In the genomic region with DNA sequence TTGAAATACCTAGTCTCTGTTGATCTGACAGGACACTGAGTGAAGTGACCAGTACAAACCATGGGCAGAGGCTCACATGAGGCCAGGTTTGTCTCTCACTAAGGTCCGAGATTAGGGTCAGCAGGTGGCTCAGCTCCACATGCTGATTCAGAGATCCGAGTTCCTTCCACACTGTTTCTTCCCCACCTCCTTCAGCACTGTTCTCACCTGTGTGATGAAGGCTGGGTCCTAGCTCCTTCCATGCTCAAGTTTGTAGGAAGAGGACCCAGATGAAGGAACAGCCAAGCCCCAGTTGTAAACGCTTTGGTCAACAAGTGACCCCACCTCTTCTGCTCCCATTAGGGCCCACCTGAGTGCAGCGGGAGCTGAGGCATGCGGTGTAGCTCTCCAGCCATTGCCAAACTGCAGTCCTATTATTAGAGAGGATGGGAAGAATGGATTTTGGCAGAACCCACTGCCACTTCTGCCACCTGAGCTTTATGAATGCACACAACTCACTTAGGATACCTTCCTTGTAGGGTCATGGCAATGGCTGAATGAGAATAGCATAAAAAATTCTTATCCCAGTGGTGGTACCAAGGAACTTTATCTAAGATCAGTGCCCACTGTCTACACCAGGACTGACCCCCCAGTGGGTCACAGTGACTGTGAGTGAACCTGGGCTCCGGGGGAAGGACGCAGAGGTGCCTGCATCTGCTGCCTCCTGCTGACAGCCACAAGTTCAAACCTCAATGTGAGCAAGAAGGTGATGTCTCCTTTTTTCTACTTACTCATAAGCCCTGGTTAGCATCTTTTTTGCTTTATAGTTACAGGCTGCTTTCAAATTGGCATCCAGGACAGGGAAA, we compare ENCODE assay signal across 25 cellular contexts.
DNase-seq lines count a peak whose midpoint lies in the region; ATAC-seq and TF ChIP-seq lines count a peak whose summit lies in the region.
"Had no signal": no experiment of that assay in that cellular context is flagged by ENCODE, and none has a peak within 500 bp of the region (broad histone marks: within the 10 kb centered on the region; RNA-seq: fewer than 3 reads in every experiment).

No MANE protein-coding gene starts in this region.

- H3K27me3 Mint-ChIP-seq in neural crest cell (ENCODE audit: low read depth) = no peaks in the 10 kb centered on the region
- H3K27me3 Mint-ChIP-seq: activated T-cell treated with anti-CD3 and anti-CD28 coated beads, Interleukin-2, amount 50 U/mL, for 24 hours had no signal

- no peak for DNase-seq in Right ventricle myocardium superior
- no peak for DNase-seq in heart right ventricle
- DNase-seq in ecto neural progenitor cell (ENCODE audit: low spot score) = peak; percentile 34
- no peak for DNase-seq in neural crest cell (ENCODE audit: low read depth, low spot score)
- no peak for DNase-seq in amygdala (lab: John Stamatoyannopoulos, UW)
- DNase-seq in NCI-H82 (lab: John Stamatoyannopoulos, UW) = no peak
- no peak for DNase-seq in AG08395 (ENCODE audit: low spot score)
- DNase-seq: activated CD4-positive, alpha-beta T cell treated with anti-CD3 and anti-CD28 coated beads, Interleukin-2, amount 10 ng/mL, durations not matched to agents 7 days and 5 days; activated naive CD4-positive, alpha-beta T cell treated with anti-CD3 and anti-CD28 coated beads for 36 hours; activated T-cell treated with anti-CD3 and anti-CD28 coated beads, Interleukin-2, amount 50 U/mL, for 24 hours; Caco-2; effector CD8-positive, alpha-beta T cell; EL; esophagus squamous epithelium; left ventricle myocardium inferior; NCI-H187 treated with DMSO at 0.1 percent for 48 hours; NCI-H345; nephron progenitor cell; PC-9; stimulated activated CD4-positive, alpha-beta T cell treated with anti-CD3 and anti-CD28 coated beads, Interleukin-4, amount 100 ng/mL, for 4 hours; T-helper 1 cell had no signal

- intact Hi-C loops in Right ventricle myocardium superior (cut with DNase I) = no loop called here
- intact Hi-C loops in heart right ventricle (cut with DNase I) = no loop called here

- H3K27ac ChIP-seq in heart right ventricle = no peak overlapping the region
- H3K27ac ChIP-seq: A549, esophagus squamous epithelium, left ventricle myocardium inferior, PC-9 had no signal

- H3K36me3 ChIP-seq in heart right ventricle = no peaks in the 10 kb centered on the region
- H3K36me3 ChIP-seq: esophagus squamous epithelium, left ventricle myocardium inferior had no signal

- no peak overlapping the region for H3K4me3 ChIP-seq in heart right ventricle
- H3K4me3 ChIP-seq: A549, esophagus squamous epithelium, K562, left ventricle myocardium inferior, PC-9 had no signal

- peaks cover 0 to 8% (median 0%) of the 10 kb centered on the region in 7 donors for H3K27me3 ChIP-seq in heart right ventricle
- H3K27me3 ChIP-seq: esophagus squamous epithelium had no signal

- H3K4me1 ChIP-seq in heart right ventricle = peaks cover 0 to 17% (median 0%) of the 10 kb centered on the region in 9 donors
- H3K4me1 ChIP-seq: A549, Caco-2, esophagus squamous epithelium, left ventricle myocardium inferior had no signal

- WGBS in heart right ventricle, 2 donors = 82 to 89% methylated on average over 7 of the region's 7 CpGs

- no peaks in the 10 kb centered on the region for H3K9me3 Mint-ChIP-seq in neural crest cell
- H3K9me3 Mint-ChIP-seq: activated CD4-positive, alpha-beta T cell treated with anti-CD3 and anti-CD28 coated beads, Interleukin-2, amount 10 ng/mL, durations not matched to agents 7 days and 5 days; activated naive CD4-positive, alpha-beta T cell treated with anti-CD3 and anti-CD28 coated beads for 36 hours; activated T-cell treated with anti-CD3 and anti-CD28 coated beads, Interleukin-2, amount 50 U/mL, for 24 hours; central memory CD8-positive, alpha-beta T cell; nephron progenitor cell had no signal

- no peaks in the 10 kb centered on the region for H3K36me3 Mint-ChIP-seq in neural crest cell (ENCODE audit: low read depth)

- H3K9me3 ChIP-seq in heart right ventricle = no peaks in the 10 kb centered on the region
- H3K9me3 ChIP-seq: A549, Caco-2, esophagus squamous epithelium, left ventricle myocardium inferior had no signal

- TF ChIP-seq CTCF in heart right ventricle (IDR thresholded peaks at IDR 0.05) = no peak
- TF ChIP-seq CTCF in neural crest cell (conservative IDR thresholded peaks at IDR 0.05) = no peak

- ATAC-seq in Right ventricle myocardium superior (ENCODE audit: poor library complexity) = peak; percentile 36
- ATAC-seq in heart right ventricle = no peak
- no peak for ATAC-seq in SK-N-SH treated with all-trans-retinoic acid at 6 μM for 48 hours
- ATAC-seq: A549, K562 had no signal

- H3K4me3 Mint-ChIP-seq in neural crest cell = peak overlapping the region; percentile 44
- H3K4me3 Mint-ChIP-seq: activated CD4-positive, alpha-beta T cell treated with anti-CD3 and anti-CD28 coated beads, Interleukin-2, amount 10 ng/mL, durations not matched to agents 7 days and 5 days; activated naive CD4-positive, alpha-beta T cell treated with anti-CD3 and anti-CD28 coated beads for 36 hours; activated T-cell treated with anti-CD3 and anti-CD28 coated beads, Interleukin-2, amount 50 U/mL, for 24 hours; central memory CD8-positive, alpha-beta T cell; nephron progenitor cell had no signal

- H3K4me1 Mint-ChIP-seq in neural crest cell = peaks cover 57% of the 10 kb centered on the region
- H3K4me1 Mint-ChIP-seq: central memory CD8-positive, alpha-beta T cell had no signal

- H3K27ac Mint-ChIP-seq in neural crest cell (ENCODE audit: unreplicated experiment) = peak overlapping the region; percentile 90
- H3K27ac Mint-ChIP-seq: activated CD4-positive, alpha-beta T cell treated with anti-CD3 and anti-CD28 coated beads, Interleukin-2, amount 10 ng/mL, durations not matched to agents 7 days and 5 days; activated naive CD4-positive, alpha-beta T cell treated with anti-CD3 and anti-CD28 coated beads for 36 hours; activated T-cell treated with anti-CD3 and anti-CD28 coated beads, Interleukin-2, amount 50 U/mL, for 24 hours; nephron progenitor cell had no signal

TF ChIP-seq in SK-N-SH treated with all-trans-retinoic acid at 6 μM for 48 hours, 23 proteins besides CTCF, POLR2A, EP300 and RAD21 (continues in another document):
- no peak for TF ChIP-seq ESRRG (CRISPR knock-in tag; IDR thresholded peaks at IDR 0.05)
- no peak for TF ChIP-seq ZC3H10 (CRISPR knock-in tag; IDR thresholded peaks at IDR 0.05)
- TF ChIP-seq, protein P1, sequence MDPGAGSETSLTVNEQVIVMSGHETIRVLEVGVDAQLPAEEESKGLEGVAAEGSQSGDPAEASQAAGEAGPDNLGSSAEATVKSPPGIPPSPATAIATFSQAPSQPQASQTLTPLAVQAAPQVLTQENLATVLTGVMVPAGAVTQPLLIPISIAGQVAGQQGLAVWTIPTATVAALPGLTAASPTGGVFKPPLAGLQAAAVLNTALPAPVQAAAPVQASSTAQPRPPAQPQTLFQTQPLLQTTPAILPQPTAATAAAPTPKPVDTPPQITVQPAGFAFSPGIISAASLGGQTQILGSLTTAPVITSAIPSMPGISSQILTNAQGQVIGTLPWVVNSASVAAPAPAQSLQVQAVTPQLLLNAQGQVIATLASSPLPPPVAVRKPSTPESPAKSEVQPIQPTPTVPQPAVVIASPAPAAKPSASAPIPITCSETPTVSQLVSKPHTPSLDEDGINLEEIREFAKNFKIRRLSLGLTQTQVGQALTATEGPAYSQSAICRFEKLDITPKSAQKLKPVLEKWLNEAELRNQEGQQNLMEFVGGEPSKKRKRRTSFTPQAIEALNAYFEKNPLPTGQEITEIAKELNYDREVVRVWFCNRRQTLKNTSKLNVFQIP (CRISPR knock-in tag; IDR thresholded peaks at IDR 0.05; ENCODE audit: borderline replicate concordance, low read depth) = no peak
- TF ChIP-seq, protein P2, sequence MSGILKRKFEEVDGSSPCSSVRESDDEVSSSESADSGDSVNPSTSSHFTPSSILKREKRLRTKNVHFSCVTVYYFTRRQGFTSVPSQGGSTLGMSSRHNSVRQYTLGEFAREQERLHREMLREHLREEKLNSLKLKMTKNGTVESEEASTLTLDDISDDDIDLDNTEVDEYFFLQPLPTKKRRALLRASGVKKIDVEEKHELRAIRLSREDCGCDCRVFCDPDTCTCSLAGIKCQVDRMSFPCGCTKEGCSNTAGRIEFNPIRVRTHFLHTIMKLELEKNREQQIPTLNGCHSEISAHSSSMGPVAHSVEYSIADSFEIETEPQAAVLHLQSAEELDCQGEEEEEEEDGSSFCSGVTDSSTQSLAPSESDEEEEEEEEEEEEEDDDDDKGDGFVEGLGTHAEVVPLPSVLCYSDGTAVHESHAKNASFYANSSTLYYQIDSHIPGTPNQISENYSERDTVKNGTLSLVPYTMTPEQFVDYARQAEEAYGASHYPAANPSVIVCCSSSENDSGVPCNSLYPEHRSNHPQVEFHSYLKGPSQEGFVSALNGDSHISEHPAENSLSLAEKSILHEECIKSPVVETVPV (CRISPR knock-in tag; IDR thresholded peaks at IDR 0.05) = no peak
- no peak for TF ChIP-seq OSR1 (CRISPR knock-in tag; IDR thresholded peaks at IDR 0.05)
- TF ChIP-seq TCF4 (CRISPR knock-in tag; IDR thresholded peaks at IDR 0.05; ENCODE audit: borderline replicate concordance) = no peak
- no peak for TF ChIP-seq TOX (CRISPR knock-in tag; IDR thresholded peaks at IDR 0.05; ENCODE audit: borderline replicate concordance)
- TF ChIP-seq, protein P3, sequence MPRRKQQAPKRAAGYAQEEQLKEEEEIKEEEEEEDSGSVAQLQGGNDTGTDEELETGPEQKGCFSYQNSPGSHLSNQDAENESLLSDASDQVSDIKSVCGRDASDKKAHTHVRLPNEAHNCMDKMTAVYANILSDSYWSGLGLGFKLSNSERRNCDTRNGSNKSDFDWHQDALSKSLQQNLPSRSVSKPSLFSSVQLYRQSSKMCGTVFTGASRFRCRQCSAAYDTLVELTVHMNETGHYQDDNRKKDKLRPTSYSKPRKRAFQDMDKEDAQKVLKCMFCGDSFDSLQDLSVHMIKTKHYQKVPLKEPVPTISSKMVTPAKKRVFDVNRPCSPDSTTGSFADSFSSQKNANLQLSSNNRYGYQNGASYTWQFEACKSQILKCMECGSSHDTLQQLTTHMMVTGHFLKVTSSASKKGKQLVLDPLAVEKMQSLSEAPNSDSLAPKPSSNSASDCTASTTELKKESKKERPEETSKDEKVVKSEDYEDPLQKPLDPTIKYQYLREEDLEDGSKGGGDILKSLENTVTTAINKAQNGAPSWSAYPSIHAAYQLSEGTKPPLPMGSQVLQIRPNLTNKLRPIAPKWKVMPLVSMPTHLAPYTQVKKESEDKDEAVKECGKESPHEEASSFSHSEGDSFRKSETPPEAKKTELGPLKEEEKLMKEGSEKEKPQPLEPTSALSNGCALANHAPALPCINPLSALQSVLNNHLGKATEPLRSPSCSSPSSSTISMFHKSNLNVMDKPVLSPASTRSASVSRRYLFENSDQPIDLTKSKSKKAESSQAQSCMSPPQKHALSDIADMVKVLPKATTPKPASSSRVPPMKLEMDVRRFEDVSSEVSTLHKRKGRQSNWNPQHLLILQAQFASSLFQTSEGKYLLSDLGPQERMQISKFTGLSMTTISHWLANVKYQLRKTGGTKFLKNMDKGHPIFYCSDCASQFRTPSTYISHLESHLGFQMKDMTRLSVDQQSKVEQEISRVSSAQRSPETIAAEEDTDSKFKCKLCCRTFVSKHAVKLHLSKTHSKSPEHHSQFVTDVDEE (CRISPR knock-in tag; IDR thresholded peaks at IDR 0.05) = no peak
- TF ChIP-seq PPARA (CRISPR knock-in tag; IDR thresholded peaks at IDR 0.05; ENCODE audit: borderline replicate concordance) = no peak
- TF ChIP-seq ZFP3 (CRISPR knock-in tag; IDR thresholded peaks at IDR 0.05) = no peak
